Comparison of ENCODE assay signal across 8 cellular contexts in genomic region chr1:23980006-23980724, GRCh38. TPM values are rescaled to one million over a fixed set of nuclear protein-coding genes. Genes with fewer than 3 reads are reported as not detected.
DNase-seq lines count a peak whose midpoint lies in the region; ATAC-seq and TF ChIP-seq lines count a peak whose summit lies in the region.

Gene SRSF10 (minus strand): TSS chr1:23980327. CDS start chr1:23980255, 72 bp downstream.

- no peaks in the 10 kb centered on the region for H3K9me3 Mint-ChIP-seq in CD4-positive, alpha-beta T cell

- H3K4me3 ChIP-seq in liver (ENCODE audit: low read depth in 1 of 3, low read length in 3 of 3) = peak within 1 kb of the TSS; percentile 57 to 99 (median 96)

- H3K4me3 Mint-ChIP-seq in CD4-positive, alpha-beta T cell = peak within 1 kb of the TSS; percentile 99

- no peaks in the 10 kb centered on the region for H3K27me3 Mint-ChIP-seq in CD4-positive, alpha-beta T cell

- peak within 1 kb of the TSS; percentile 79 to 98 for H3K9ac ChIP-seq in liver (ENCODE audit: low read depth in 1 of 2, low read length in 2 of 2)

- no peak for TF ChIP-seq CTCF in CD4-positive, alpha-beta T cell (IDR thresholded peaks at IDR 0.05)
- TF ChIP-seq CTCF in liver (IDR thresholded peaks at IDR 0.05; ENCODE audit: low read depth, low read length, missing input control) = no peak

- H3K27me3 ChIP-seq in CD4-positive, alpha-beta T cell (ENCODE audit: control insufficient read depth, insufficient read depth, low read length) = no peaks in the 10 kb centered on the region
- no peaks in the 10 kb centered on the region for H3K27me3 ChIP-seq in liver (ENCODE audit: control insufficient read depth in 4 of 4, insufficient read depth in 4 of 4, low read length in 3 of 4)

- peak in 1 of 2 donors; percentile 44 for TF ChIP-seq RAD21 in liver (IDR thresholded peaks at IDR 0.05)

- H3K9me3 ChIP-seq in CD4-positive, alpha-beta T cell (ENCODE audit: control insufficient read depth, low read length) = no peaks in the 10 kb centered on the region
- H3K9me3 ChIP-seq in liver (ENCODE audit: control insufficient read depth in 4 of 4, low read length in 3 of 4) = no peaks in the 10 kb centered on the region

- intact Hi-C loops in CD4-positive, alpha-beta T cell (cut with DNase I, micrococcal nuclease) = loop anchor here (1.0 to 2.0 kb wide), 2 partner anchors 21 to 111 kb away; partner anchors contain the start of genes PNRC2 (in 2 of the 2) and FUCA1 (in 1 of the 2)

- H3K27ac Mint-ChIP-seq in CD4-positive, alpha-beta T cell = peak within 1 kb of the TSS; percentile 95

- H3K4me1 Mint-ChIP-seq in CD4-positive, alpha-beta T cell (ENCODE audit: low read depth) = peaks cover 53% of the 10 kb centered on the region

- CTCF ChIA-PET in CD4-positive, alpha-beta T cell (lab: Charles Lee) = interaction anchor here (0.9 to 3.9 kb wide), 4 partner anchors 12 to 24 kb away, joined by 3 to 12 read pairs (median 6); partner anchors contain the start of gene PNRC2

- under 1% methylated on average over 67 of the region's 67 CpGs for WGBS in liver

- peaks cover 4 to 35% (median 20%) of the 10 kb centered on the region in 4 donors for H3K4me1 ChIP-seq in liver (ENCODE audit: control insufficient read depth in 4 of 4, insufficient read depth in 4 of 4, low read length in 3 of 4)

- H3K27ac ChIP-seq in CD4-positive, alpha-beta T cell (ENCODE audit: low read depth, low read length) = peak within 1 kb of the TSS; percentile 98
- H3K27ac ChIP-seq in liver (ENCODE audit: low read depth in 1 of 2, low read length in 2 of 2) = peak within 1 kb of the TSS; percentile 79 to 99

- peak; percentile 95 for ATAC-seq in CD4-positive, alpha-beta T cell (ENCODE audit: poor library complexity)
- ATAC-seq in GM19438 (IDR thresholded peaks at IDR 0.05; ENCODE audit: low read depth, unreplicated experiment) (peak; percentile 78), HG03575 (IDR thresholded peaks at IDR 0.05; ENCODE audit: extremely low read depth, insufficient number of reproducible peaks, low FRiP score, unreplicated experiment) (peak; percentile 59)

- POLR2A ChIA-PET in CD4-positive, alpha-beta T cell (lab: Charles Lee) = interaction anchor here (0.6 to 7.2 kb wide), 11 partner anchors 12 to 1267 kb away, joined by 3 to 164 read pairs (median 5); partner anchors contain the start of genes CLIC4, ELOA, HMGCL and HNRNPR

- peaks cover 41% of the 10 kb centered on the region for H3K36me3 Mint-ChIP-seq in CD4-positive, alpha-beta T cell (ENCODE audit: low read depth)

- peaks cover 0 to 2% (median 0%) of the 10 kb centered on the region in 4 donors for H3K36me3 ChIP-seq in liver (ENCODE audit: control insufficient read depth in 4 of 4, insufficient read depth in 3 of 4, low read depth in 1 of 4, low read length in 3 of 4)

- DNase-seq in CD4-positive, alpha-beta T cell = peak; percentile 93 to 98 (median 96)
- DNase-seq in NCI-H82 (lab: John Stamatoyannopoulos, UW) (peak; percentile 100), dermis microvascular lymphatic vessel endothelial cell (ENCODE audit: low read depth in 2 of 2) (peak; percentile 98 to 99)
- DNase-seq in activated CD4-positive, alpha-beta T cell treated with anti-CD3 and anti-CD28 coated beads, Interleukin-2, amount 50 U/mL, for 48 hours = peak; percentile 96 to 97
- peak; percentile 97 for DNase-seq in stimulated activated CD4-positive, alpha-beta T cell treated with anti-CD3 and anti-CD28 coated beads, Interleukin-4, amount 100 ng/mL, for 24 hours

TF ChIP-seq in liver, 16 proteins besides CTCF, POLR2A, EP300 and RAD21:
- peak; percentile 92 for TF ChIP-seq YY1 (IDR thresholded peaks at IDR 0.05)
- TF ChIP-seq RXRA (IDR thresholded peaks at IDR 0.05) = peak; percentile 34 to 39
- no peak for TF ChIP-seq FOXA2 (IDR thresholded peaks at IDR 0.05)
- TF ChIP-seq REST (IDR thresholded peaks at IDR 0.05) = no peak
- no peak for TF ChIP-seq FOXA1 (IDR thresholded peaks at IDR 0.05)
- TF ChIP-seq TAF1 (conservative IDR thresholded peaks at IDR 0.05) = peak; percentile 80
- peak in 1 of 2 donors; percentile 58 for TF ChIP-seq GABPA (IDR thresholded peaks at IDR 0.05 in 1 of 2, conservative IDR thresholded peaks at IDR 0.05 in 1 of 2)
- TF ChIP-seq ZBTB33 (IDR thresholded peaks at IDR 0.05) = peak; percentile 100
- TF ChIP-seq SP1 (IDR thresholded peaks at IDR 0.05) = peak; percentile 48
- TF ChIP-seq, protein P1, sequence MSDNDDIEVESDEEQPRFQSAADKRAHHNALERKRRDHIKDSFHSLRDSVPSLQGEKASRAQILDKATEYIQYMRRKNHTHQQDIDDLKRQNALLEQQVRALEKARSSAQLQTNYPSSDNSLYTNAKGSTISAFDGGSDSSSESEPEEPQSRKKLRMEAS (IDR thresholded peaks at IDR 0.05) = peak; percentile 84
- no peak for TF ChIP-seq JUND (IDR thresholded peaks at IDR 0.05)
- peak in 1 of 2 donors; percentile 13 for TF ChIP-seq HNF4A (conservative IDR thresholded peaks at IDR 0.05)
- TF ChIP-seq EGR1 (IDR thresholded peaks at IDR 0.05; ENCODE audit: low read depth in 2 of 2) = peak in 1 of 2 donors; percentile 12
- TF ChIP-seq ATF3 (IDR thresholded peaks at IDR 0.05) = no peak
- TF ChIP-seq HNF4G (IDR thresholded peaks at IDR 0.05) = no peak
- no peak for TF ChIP-seq NR2F2 (IDR thresholded peaks at IDR 0.05)

RNA-seq across cellular contexts. Expression of gene SRSF10, which starts in this region (rescaled TPM):
- 100 to 1,000 TPM; 346 to 356 TPM for total RNA-seq in CD4-positive, alpha-beta T cell
- total RNA-seq in dermis microvascular lymphatic vessel endothelial cell (59.6 and 67.9 TPM in 2 replicates), liver (10 to 100 TPM; 58.8 to 77.5 TPM)
- polyA plus RNA-seq in liver = 10 to 100 TPM; 29.9 to 68.7 TPM

Comparison
In these comparisons a context has a peak if more than half of its experiments do, and no peak if none do; other contexts are left out.
1. Peak in every context shown above with its lines: DNase-seq, ATAC-seq, H3K4me3 ChIP-seq and H3K27ac ChIP-seq.